Comparison of ENCODE assay signal across 1 cellular context in the genomic region with DNA sequence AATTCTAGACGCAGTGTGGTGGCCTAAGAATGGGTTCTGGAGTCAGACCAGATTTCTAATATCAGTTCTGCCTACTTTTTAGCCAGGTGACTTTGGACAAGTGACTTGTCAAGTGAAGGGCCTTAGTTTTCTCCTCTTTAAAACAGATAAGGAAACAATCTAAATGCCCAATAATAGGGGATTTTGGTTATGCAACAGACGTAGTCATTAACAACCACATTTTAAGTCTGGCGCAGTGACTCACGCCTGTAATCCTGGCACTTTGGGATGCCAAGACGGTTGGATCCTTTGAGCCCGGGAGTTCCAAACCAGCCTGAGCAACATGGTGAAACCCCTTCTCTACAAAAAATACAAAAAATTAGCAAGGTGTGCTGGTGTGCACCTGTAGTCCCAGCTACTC.
TF ChIP-seq lines count a peak whose summit lies in the region.

No MANE protein-coding gene starts in this region.

TF ChIP-seq in K562, 482 proteins besides CTCF, POLR2A, EP300 and RAD21:
- TF ChIP-seq GATAD2A (IDR thresholded peaks at IDR 0.05) (no peak), BCL6 (CRISPR knock-in tag; IDR thresholded peaks at IDR 0.05) (no peak), BACH1 (tag; IDR thresholded peaks at IDR 0.05) (no peak), ELF2 (CRISPR knock-in tag; IDR thresholded peaks at IDR 0.05) (no peak), TCF7 (IDR thresholded peaks at IDR 0.05; ENCODE audit: borderline replicate concordance) (no peak), SIN3B (IDR thresholded peaks at IDR 0.05; ENCODE audit: low read depth) (no peak)
- TF ChIP-seq, protein P1, sequence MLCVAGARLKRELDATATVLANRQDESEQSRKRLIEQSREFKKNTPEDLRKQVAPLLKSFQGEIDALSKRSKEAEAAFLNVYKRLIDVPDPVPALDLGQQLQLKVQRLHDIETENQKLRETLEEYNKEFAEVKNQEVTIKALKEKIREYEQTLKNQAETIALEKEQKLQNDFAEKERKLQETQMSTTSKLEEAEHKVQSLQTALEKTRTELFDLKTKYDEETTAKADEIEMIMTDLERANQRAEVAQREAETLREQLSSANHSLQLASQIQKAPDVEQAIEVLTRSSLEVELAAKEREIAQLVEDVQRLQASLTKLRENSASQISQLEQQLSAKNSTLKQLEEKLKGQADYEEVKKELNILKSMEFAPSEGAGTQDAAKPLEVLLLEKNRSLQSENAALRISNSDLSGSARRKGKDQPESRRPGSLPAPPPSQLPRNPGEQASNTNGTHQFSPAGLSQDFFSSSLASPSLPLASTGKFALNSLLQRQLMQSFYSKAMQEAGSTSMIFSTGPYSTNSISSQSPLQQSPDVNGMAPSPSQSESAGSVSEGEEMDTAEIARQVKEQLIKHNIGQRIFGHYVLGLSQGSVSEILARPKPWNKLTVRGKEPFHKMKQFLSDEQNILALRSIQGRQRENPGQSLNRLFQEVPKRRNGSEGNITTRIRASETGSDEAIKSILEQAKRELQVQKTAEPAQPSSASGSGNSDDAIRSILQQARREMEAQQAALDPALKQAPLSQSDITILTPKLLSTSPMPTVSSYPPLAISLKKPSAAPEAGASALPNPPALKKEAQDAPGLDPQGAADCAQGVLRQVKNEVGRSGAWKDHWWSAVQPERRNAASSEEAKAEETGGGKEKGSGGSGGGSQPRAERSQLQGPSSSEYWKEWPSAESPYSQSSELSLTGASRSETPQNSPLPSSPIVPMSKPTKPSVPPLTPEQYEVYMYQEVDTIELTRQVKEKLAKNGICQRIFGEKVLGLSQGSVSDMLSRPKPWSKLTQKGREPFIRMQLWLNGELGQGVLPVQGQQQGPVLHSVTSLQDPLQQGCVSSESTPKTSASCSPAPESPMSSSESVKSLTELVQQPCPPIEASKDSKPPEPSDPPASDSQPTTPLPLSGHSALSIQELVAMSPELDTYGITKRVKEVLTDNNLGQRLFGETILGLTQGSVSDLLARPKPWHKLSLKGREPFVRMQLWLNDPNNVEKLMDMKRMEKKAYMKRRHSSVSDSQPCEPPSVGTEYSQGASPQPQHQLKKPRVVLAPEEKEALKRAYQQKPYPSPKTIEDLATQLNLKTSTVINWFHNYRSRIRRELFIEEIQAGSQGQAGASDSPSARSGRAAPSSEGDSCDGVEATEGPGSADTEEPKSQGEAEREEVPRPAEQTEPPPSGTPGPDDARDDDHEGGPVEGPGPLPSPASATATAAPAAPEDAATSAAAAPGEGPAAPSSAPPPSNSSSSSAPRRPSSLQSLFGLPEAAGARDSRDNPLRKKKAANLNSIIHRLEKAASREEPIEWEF (CRISPR knock-in tag; IDR thresholded peaks at IDR 0.05) = no peak
- TF ChIP-seq, protein P2, sequence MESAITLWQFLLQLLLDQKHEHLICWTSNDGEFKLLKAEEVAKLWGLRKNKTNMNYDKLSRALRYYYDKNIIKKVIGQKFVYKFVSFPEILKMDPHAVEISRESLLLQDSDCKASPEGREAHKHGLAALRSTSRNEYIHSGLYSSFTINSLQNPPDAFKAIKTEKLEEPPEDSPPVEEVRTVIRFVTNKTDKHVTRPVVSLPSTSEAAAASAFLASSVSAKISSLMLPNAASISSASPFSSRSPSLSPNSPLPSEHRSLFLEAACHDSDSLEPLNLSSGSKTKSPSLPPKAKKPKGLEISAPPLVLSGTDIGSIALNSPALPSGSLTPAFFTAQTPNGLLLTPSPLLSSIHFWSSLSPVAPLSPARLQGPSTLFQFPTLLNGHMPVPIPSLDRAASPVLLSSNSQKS (CRISPR knock-in tag; IDR thresholded peaks at IDR 0.05) = no peak
- TF ChIP-seq, protein P3, sequence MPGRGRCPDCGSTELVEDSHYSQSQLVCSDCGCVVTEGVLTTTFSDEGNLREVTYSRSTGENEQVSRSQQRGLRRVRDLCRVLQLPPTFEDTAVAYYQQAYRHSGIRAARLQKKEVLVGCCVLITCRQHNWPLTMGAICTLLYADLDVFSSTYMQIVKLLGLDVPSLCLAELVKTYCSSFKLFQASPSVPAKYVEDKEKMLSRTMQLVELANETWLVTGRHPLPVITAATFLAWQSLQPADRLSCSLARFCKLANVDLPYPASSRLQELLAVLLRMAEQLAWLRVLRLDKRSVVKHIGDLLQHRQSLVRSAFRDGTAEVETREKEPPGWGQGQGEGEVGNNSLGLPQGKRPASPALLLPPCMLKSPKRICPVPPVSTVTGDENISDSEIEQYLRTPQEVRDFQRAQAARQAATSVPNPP (IDR thresholded peaks at IDR 0.05; ENCODE audit: borderline replicate concordance, insufficient read depth, insufficient read length) = no peak
